Comparison of ENCODE assay signal across 9 cellular contexts in the genomic region with DNA sequence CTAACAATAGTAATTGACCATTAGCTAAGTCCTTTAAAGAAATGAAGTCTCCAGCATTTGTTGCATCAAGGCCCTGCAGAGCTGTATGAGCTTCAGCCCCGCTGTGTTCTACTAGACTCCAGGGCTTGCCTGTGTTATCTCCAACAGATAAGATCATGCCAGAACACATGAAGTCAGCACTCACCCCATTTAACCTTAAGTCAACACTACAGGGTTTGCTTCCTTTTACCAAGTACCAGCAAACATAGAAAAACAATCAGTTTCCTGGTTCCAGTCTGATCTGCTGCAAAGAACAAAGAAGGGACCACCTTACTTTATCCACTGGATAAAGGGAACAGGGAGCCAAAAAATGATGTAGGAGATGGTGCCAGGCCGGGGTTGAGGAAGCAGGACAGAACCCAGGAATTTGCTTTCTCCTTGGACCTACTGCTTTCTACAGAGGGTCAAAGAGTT. TPM values are rescaled to one million over a fixed set of nuclear protein-coding genes. Genes with fewer than 3 reads are reported as not detected.
DNase-seq lines count a peak whose midpoint lies in the region; ATAC-seq and TF ChIP-seq lines count a peak whose summit lies in the region.
"Had no signal": no experiment of that assay in that cellular context is flagged by ENCODE, and none has a peak within 500 bp of the region (broad histone marks: within the 10 kb centered on the region; RNA-seq: fewer than 3 reads in every experiment).

No MANE protein-coding gene starts in this region.

- H4K12ac ChIP-seq in trophoblast cell (ENCODE audit: low read depth, low read length): no peak overlapping the region

- no peak overlapping the region for H2AFZ ChIP-seq in trophoblast cell (ENCODE audit: insufficient read depth, low read length, poor library complexity)
- H2AFZ ChIP-seq in mammary epithelial cell (ENCODE audit: low read depth, low read length): no peak overlapping the region
- H2AFZ ChIP-seq: PC-9 had no signal

- no TSS peak for BruUV-seq in mammary epithelial cell (replicated peaks; lab: Mats Ljungman, UMichigan)

- peaks cover 2% of the 10 kb centered on the region for H3K79me1 ChIP-seq in trophoblast cell (ENCODE audit: low read length)

- H2BK120ac ChIP-seq in trophoblast cell (ENCODE audit: insufficient read depth, low read length, poor library complexity): no peak overlapping the region

- no peak overlapping the region for H4K91ac ChIP-seq in trophoblast cell (ENCODE audit: low read depth, low read length)

- no peak overlapping the region for H3K18ac ChIP-seq in trophoblast cell (ENCODE audit: low read length)

- no peak for TF ChIP-seq CTCF in mammary epithelial cell (conservative IDR thresholded peaks at IDR 0.05 in 1 of 2, IDR thresholded peaks at IDR 0.05 in 1 of 2; ENCODE audit: extremely low read depth in 1 of 2, insufficient read depth in 1 of 2, low read depth in 1 of 2, low read length in 2 of 2)

- no peak overlapping the region for H3K14ac ChIP-seq in trophoblast cell (ENCODE audit: low read length)

- H3K4ac ChIP-seq in trophoblast cell (ENCODE audit: low read depth, low read length): no peak overlapping the region

- H3K9me3 ChIP-seq in trophoblast cell (ENCODE audit: insufficient read depth, low read depth, low read length) (peaks cover 3% of the 10 kb centered on the region), mammary epithelial cell (replicated peaks; ENCODE audit: insufficient read depth, low read length) (no peaks in the 10 kb centered on the region)

- H3K27me3 ChIP-seq in trophoblast cell (ENCODE audit: insufficient read depth, low read length) (no peaks in the 10 kb centered on the region), mammary epithelial cell (ENCODE audit: insufficient read depth, low read length) (no peaks in the 10 kb centered on the region)

- CTCF ChIA-PET in mammary epithelial cell (lab: Charles Lee; ENCODE audit: low non-redundant PET): no interaction called here

- intact Hi-C loops in mammary epithelial cell (cut with micrococcal nuclease): no loop called here

- no CpG with 5 or more reads among the region's 2 CpGs for WGBS in trophoblast cell (ENCODE audit: extremely low coverage, insufficient coverage, insufficient read length)
- 56% methylated on average over 2 of the region's 2 CpGs for WGBS in mammary epithelial cell (ENCODE audit: low coverage, missing lambda C conversion rate)

- H2BK5ac ChIP-seq in trophoblast cell (ENCODE audit: low read depth, low read length, poor library complexity): no peak overlapping the region

- H4K20me1 ChIP-seq in mammary epithelial cell (ENCODE audit: insufficient read depth, low read length): no peaks in the 10 kb centered on the region

- H4K8ac ChIP-seq in trophoblast cell (ENCODE audit: low read depth, low read length): no peak overlapping the region

- H3K9ac ChIP-seq in trophoblast cell (ENCODE audit: low read length) (no peak overlapping the region), mammary epithelial cell (ENCODE audit: insufficient read depth, low read length) (no peak overlapping the region)

- in situ Hi-C loops in mammary epithelial cell (cut with MboI; ENCODE audit: low sequenced_read_pairs in 2 of 2): no loop called here

- dilution Hi-C loops in mammary epithelial cell (cut with HindIII; ENCODE audit: low sequenced_read_pairs): no loop called here

- H3K4me3 ChIP-seq in trophoblast cell (ENCODE audit: low read depth, low read length) (no peak overlapping the region), mammary epithelial cell (replicated peaks in 1 of 3; ENCODE audit: insufficient read depth in 1 of 3, low read depth in 2 of 3, low read length in 3 of 3) (no peak overlapping the region)
- H3K4me3 ChIP-seq: PC-9 had no signal

- no peak overlapping the region for H2AK5ac ChIP-seq in trophoblast cell (ENCODE audit: low read length)

- H3K23ac ChIP-seq in trophoblast cell (ENCODE audit: low read length): no peak overlapping the region

- H3K4me1 ChIP-seq in trophoblast cell (ENCODE audit: control insufficient read depth in 1 of 2, insufficient read depth in 2 of 2, low read length in 2 of 2) (peaks cover 2 to 17% of the 10 kb centered on the region in 2 experiments), mammary epithelial cell (ENCODE audit: insufficient read depth, low read length) (peaks cover under 1% of the 10 kb centered on the region)

- H3K4me2 ChIP-seq in trophoblast cell (ENCODE audit: low read length): no peak overlapping the region
- no peak overlapping the region for H3K4me2 ChIP-seq in mammary epithelial cell (ENCODE audit: insufficient read depth, low read depth, low read length)
- H3K4me2 ChIP-seq: PC-9 had no signal

- H3K27ac ChIP-seq in trophoblast cell (ENCODE audit: low read depth, low read length): no peak overlapping the region
- H3K27ac ChIP-seq in mammary epithelial cell (ENCODE audit: insufficient read depth, low read depth, low read length): no peak overlapping the region
- H3K27ac ChIP-seq: PC-9 had no signal

- H3K36me3 ChIP-seq in trophoblast cell (ENCODE audit: control insufficient read depth in 1 of 2, insufficient read depth in 2 of 2, low read length in 2 of 2): no peaks in the 10 kb centered on the region
- H3K36me3 ChIP-seq in mammary epithelial cell (ENCODE audit: insufficient read depth, low read length): no peaks in the 10 kb centered on the region

- DNase-seq in DMS53 treated with DMSO at 0.1 percent for 48 hours (lab: John Stamatoyannopoulos, UW; ENCODE audit: unreplicated experiment): peak; percentile 96
- DNase-seq in RPMI7951 (ENCODE audit: low read depth): peak; percentile 16
- peak; percentile 55 for DNase-seq in glomerular endothelial cell (ENCODE audit: extremely low read depth, low read depth, low spot score)
- peak; percentile 18 to 50 for DNase-seq in trophoblast cell
- no peak for DNase-seq in T-helper 9 cell
- DNase-seq in activated CD8-positive, alpha-beta memory T cell treated with anti-CD3 and anti-CD28 coated beads, Interleukin-2, amount 50 U/mL, for 4 hours: no peak
- no peak for DNase-seq in mammary epithelial cell

- no peak for ATAC-seq in GM19328 (IDR thresholded peaks at IDR 0.05; ENCODE audit: unreplicated experiment)

- H2BK12ac ChIP-seq in trophoblast cell (ENCODE audit: low read length): no peak overlapping the region

- H3K79me2 ChIP-seq in trophoblast cell (ENCODE audit: control insufficient read depth, insufficient read depth, low read length, poor library complexity) (no peaks in the 10 kb centered on the region), mammary epithelial cell (ENCODE audit: insufficient read depth, low read length) (no peaks in the 10 kb centered on the region)

RNA-seq across cellular contexts. Expression of a gene that starts 41.3 kb away (rescaled TPM):
- 47.5 and 53.3 TPM in 2 replicates for total RNA-seq in RPMI7951 (2014; rRNA removed; shearing (Covaris generic))
- total RNA-seq in glomerular endothelial cell: 33.9 and 46.1 TPM in 2 replicates
- 106 and 111 TPM in 2 replicates for polyA plus RNA-seq in trophoblast cell (2013)
- 100 to 1,000 TPM; 109 to 117 TPM for total RNA-seq in mammary epithelial cell
- 37.1 TPM for polyA plus RNA-seq in mammary epithelial cell
- 48.6 TPM for polyA minus RNA-seq in mammary epithelial cell

Comparison
In these comparisons a context has a peak if more than half of its experiments do, and no peak if none do; other contexts are left out.
1. DNase-seq: peak in DMS53 treated with DMSO at 0.1 percent for 48 hours (single experiment), RPMI7951 (single experiment), glomerular endothelial cell (single experiment) and trophoblast cell (2 of 2); none in T-helper 9 cell (single experiment), activated CD8-positive, alpha-beta memory T cell treated with anti-CD3 and anti-CD28 coated beads, Interleukin-2, amount 50 U/mL, for 4 hours (single experiment) and mammary epithelial cell (single experiment).